Comparison of ENCODE assay signal across 12 cellular contexts in genomic region chr20:52923123-52923543, GRCh38. TPM values are rescaled to one million over a fixed set of nuclear protein-coding genes. Genes with fewer than 3 reads are reported as not detected.
DNase-seq lines count a peak whose midpoint lies in the region; ATAC-seq, FAIRE-seq and TF ChIP-seq lines count a peak whose summit lies in the region.
"Had no signal": no experiment of that assay in that cellular context is flagged by ENCODE, and none has a peak within 500 bp of the region (broad histone marks: within the 10 kb centered on the region; RNA-seq: fewer than 3 reads in every experiment).

No MANE protein-coding gene starts in this region.

- H3K4me1 ChIP-seq in neuron (ENCODE audit: insufficient read depth, low read length) = peaks cover 27% of the 10 kb centered on the region

- H3K27me3 ChIP-seq in neuron (ENCODE audit: insufficient read depth, low read length) = no peaks in the 10 kb centered on the region

- no peak overlapping the region for H3K4me3 Mint-ChIP-seq in natural killer cell treated with Interleukin-12 subunit alpha and Interleukin-12 subunit beta and Interleukin-15 and Interleukin-18, amount 100 ng/mL, for 72 hours
- H3K4me3 Mint-ChIP-seq in activated T-helper 1 cell treated with anti-CD3 and anti-CD28 coated beads, Interleukin-12 subunit alpha, Interleukin-12 subunit beta, Interleukin-2, Interleukin-4 antibody, amounts not matched to agents 30 ng/mL and 10 ng/mL and 1 ng/mL, durations not matched to agents 14 hours and 24 hours and 36 hours = no peak overlapping the region
- H3K4me3 Mint-ChIP-seq: activated B cell treated with CpG ODN at 0.5 μM for 24 hours; activated naive CD8-positive, alpha-beta T cell treated with anti-CD3 and anti-CD28 coated beads, Interleukin-2, amount 10 ng/mL, durations not matched to agents 7 days and 5 days; natural killer cell had no signal

- peaks cover 3% of the 10 kb centered on the region for H3K9me3 ChIP-seq in neuron (ENCODE audit: low read length)

- FAIRE-seq in endometrium (lab: Jason Lieb, UNC) = peak; percentile 33

- H3K27me3 Mint-ChIP-seq in natural killer cell treated with Interleukin-12 subunit alpha and Interleukin-12 subunit beta and Interleukin-15 and Interleukin-18, amount 100 ng/mL, for 72 hours = peaks cover 15 to 25% of the 10 kb centered on the region in 2 donors
- no peaks in the 10 kb centered on the region for H3K27me3 Mint-ChIP-seq in activated T-helper 1 cell treated with anti-CD3 and anti-CD28 coated beads, Interleukin-12 subunit alpha, Interleukin-12 subunit beta, Interleukin-2, Interleukin-4 antibody, amounts not matched to agents 30 ng/mL and 10 ng/mL and 1 ng/mL, durations not matched to agents 14 hours and 24 hours and 36 hours (ENCODE audit: insufficient read depth)
- H3K27me3 Mint-ChIP-seq: activated B cell treated with CpG ODN at 0.5 μM for 24 hours had no signal

- no peak for TF ChIP-seq CTCF in GM12865 (IDR thresholded peaks at IDR 0.05; ENCODE audit: insufficient read depth, low read depth, low read length, missing control alignments)

- intact Hi-C loops in activated T-helper 1 cell treated with anti-CD3 and anti-CD28 coated beads, Interleukin-12 subunit alpha, Interleukin-12 subunit beta, Interleukin-2, Interleukin-4 antibody, amounts not matched to agents 30 ng/mL and 10 ng/mL and 1 ng/mL, durations not matched to agents 14 hours and 24 hours and 36 hours (cut with micrococcal nuclease) = loop anchor here (5.0 kb wide), 1 partner anchor 154 kb away; no protein-coding TSS in a partner anchor

- ATAC-seq in GM21529 (IDR thresholded peaks at IDR 0.05; ENCODE audit: unreplicated experiment) (no peak), GM19395 (IDR thresholded peaks at IDR 0.05; ENCODE audit: unreplicated experiment) (no peak)
- no peak for ATAC-seq in natural killer cell treated with Interleukin-12 subunit alpha and Interleukin-12 subunit beta and Interleukin-15 and Interleukin-18, amount 100 ng/mL, for 72 hours
- ATAC-seq: natural killer cell had no signal

- no peaks in the 10 kb centered on the region for H3K36me3 ChIP-seq in neuron (ENCODE audit: insufficient read depth, low read length)

- H3K4me3 ChIP-seq in GM12865 (ENCODE audit: low read depth, low read length) = no peak overlapping the region
- no peak overlapping the region for H3K4me3 ChIP-seq in neuron (ENCODE audit: low read length)

- no peak overlapping the region for H3K27ac Mint-ChIP-seq in natural killer cell treated with Interleukin-12 subunit alpha and Interleukin-12 subunit beta and Interleukin-15 and Interleukin-18, amount 100 ng/mL, for 72 hours
- H3K27ac Mint-ChIP-seq in activated T-helper 1 cell treated with anti-CD3 and anti-CD28 coated beads, Interleukin-12 subunit alpha, Interleukin-12 subunit beta, Interleukin-2, Interleukin-4 antibody, amounts not matched to agents 30 ng/mL and 10 ng/mL and 1 ng/mL, durations not matched to agents 14 hours and 24 hours and 36 hours = no peak overlapping the region
- H3K27ac Mint-ChIP-seq: activated B cell treated with CpG ODN at 0.5 μM for 24 hours; activated naive CD8-positive, alpha-beta T cell treated with anti-CD3 and anti-CD28 coated beads, Interleukin-2, amount 10 ng/mL, durations not matched to agents 7 days and 5 days; natural killer cell had no signal

- peak overlapping the region; percentile 62 for H2AFZ ChIP-seq in neuron (ENCODE audit: low read depth, low read length)

- no peaks in the 10 kb centered on the region for H3K4me1 Mint-ChIP-seq in natural killer cell treated with Interleukin-12 subunit alpha and Interleukin-12 subunit beta and Interleukin-15 and Interleukin-18, amount 100 ng/mL, for 72 hours (ENCODE audit: low read depth in 2 of 2)
- H3K4me1 Mint-ChIP-seq in activated T-helper 1 cell treated with anti-CD3 and anti-CD28 coated beads, Interleukin-12 subunit alpha, Interleukin-12 subunit beta, Interleukin-2, Interleukin-4 antibody, amounts not matched to agents 30 ng/mL and 10 ng/mL and 1 ng/mL, durations not matched to agents 14 hours and 24 hours and 36 hours (ENCODE audit: low read depth) = no peaks in the 10 kb centered on the region
- H3K4me1 Mint-ChIP-seq: activated B cell treated with CpG ODN at 0.5 μM for 24 hours; activated naive CD8-positive, alpha-beta T cell treated with anti-CD3 and anti-CD28 coated beads, Interleukin-2, amount 10 ng/mL, durations not matched to agents 7 days and 5 days; natural killer cell had no signal

- H3K36me3 Mint-ChIP-seq in natural killer cell treated with Interleukin-12 subunit alpha and Interleukin-12 subunit beta and Interleukin-15 and Interleukin-18, amount 100 ng/mL, for 72 hours = no peaks in the 10 kb centered on the region
- no peaks in the 10 kb centered on the region for H3K36me3 Mint-ChIP-seq in activated T-helper 1 cell treated with anti-CD3 and anti-CD28 coated beads, Interleukin-12 subunit alpha, Interleukin-12 subunit beta, Interleukin-2, Interleukin-4 antibody, amounts not matched to agents 30 ng/mL and 10 ng/mL and 1 ng/mL, durations not matched to agents 14 hours and 24 hours and 36 hours (ENCODE audit: low read depth)
- H3K36me3 Mint-ChIP-seq: activated naive CD8-positive, alpha-beta T cell treated with anti-CD3 and anti-CD28 coated beads, Interleukin-2, amount 10 ng/mL, durations not matched to agents 7 days and 5 days; natural killer cell had no signal

- H3K9me3 Mint-ChIP-seq in natural killer cell treated with Interleukin-12 subunit alpha and Interleukin-12 subunit beta and Interleukin-15 and Interleukin-18, amount 100 ng/mL, for 72 hours = no peaks in the 10 kb centered on the region
- H3K9me3 Mint-ChIP-seq in activated T-helper 1 cell treated with anti-CD3 and anti-CD28 coated beads, Interleukin-12 subunit alpha, Interleukin-12 subunit beta, Interleukin-2, Interleukin-4 antibody, amounts not matched to agents 30 ng/mL and 10 ng/mL and 1 ng/mL, durations not matched to agents 14 hours and 24 hours and 36 hours = no peaks in the 10 kb centered on the region
- H3K9me3 Mint-ChIP-seq: activated B cell treated with CpG ODN at 0.5 μM for 24 hours, natural killer cell had no signal

- DNase-seq in GM12865 (ENCODE audit: low read depth) = peak; percentile 9
- peak; percentile 68 for DNase-seq in NOMO-1 treated with dmso at 0.1 percent for 144 hours (lab: John Stamatoyannopoulos, UW; ENCODE audit: unreplicated experiment)
- DNase-seq in natural killer cell treated with Interleukin-12 subunit alpha and Interleukin-12 subunit beta and Interleukin-15 and Interleukin-18, amount 100 ng/mL, for 72 hours (ENCODE audit: low spot score) = no peak
- no peak for DNase-seq in activated T-helper 1 cell treated with anti-CD3 and anti-CD28 coated beads, Interleukin-12 subunit alpha, Interleukin-12 subunit beta, Interleukin-2, Interleukin-4 antibody, amounts not matched to agents 30 ng/mL and 10 ng/mL and 1 ng/mL, durations not matched to agents 14 hours and 24 hours and 36 hours (ENCODE audit: low spot score)
- DNase-seq: activated B cell treated with CpG ODN at 0.5 μM for 24 hours; activated naive CD8-positive, alpha-beta T cell treated with anti-CD3 and anti-CD28 coated beads, Interleukin-2, amount 10 ng/mL, durations not matched to agents 7 days and 5 days; natural killer cell; NCI-H446 treated with DMSO at 0.1 percent for 48 hours had no signal

RNA-seq across cellular contexts. Expression of gene TSHZ2, which starts 49.0 kb away (rescaled TPM):
- total RNA-seq in natural killer cell treated with Interleukin-12 subunit alpha and Interleukin-12 subunit beta and Interleukin-15 and Interleukin-18, amount 100 ng/mL, for 72 hours = 1 to 10 TPM in 1 of 2 donors, under 1 TPM in 1; 0.05 to 1.1 TPM
- 26.0 and 27.5 TPM in 2 replicates for total RNA-seq in activated T-helper 1 cell treated with anti-CD3 and anti-CD28 coated beads, Interleukin-12 subunit alpha, Interleukin-12 subunit beta, Interleukin-2, Interleukin-4 antibody, amounts not matched to agents 30 ng/mL and 10 ng/mL and 1 ng/mL, durations not matched to agents 14 hours and 24 hours and 36 hours

Comparison
In these comparisons a context has a peak if more than half of its experiments do, and no peak if none do; other contexts are left out.
1. DNase-seq: peak in GM12865 (single experiment) and NOMO-1 treated with dmso at 0.1 percent for 144 hours (single experiment); none in natural killer cell treated with Interleukin-12 subunit alpha and Interleukin-12 subunit beta and Interleukin-15 and Interleukin-18, amount 100 ng/mL, for 72 hours (single experiment) and activated T-helper 1 cell treated with anti-CD3 and anti-CD28 coated beads, Interleukin-12 subunit alpha, Interleukin-12 subunit beta, Interleukin-2, Interleukin-4 antibody, amounts not matched to agents 30 ng/mL and 10 ng/mL and 1 ng/mL, durations not matched to agents 14 hours and 24 hours and 36 hours (single experiment).
2. RNA of gene TSHZ2, which starts 49.0 kb away (total RNA-seq): 26.0 to 27.5 TPM in activated T-helper 1 cell treated with anti-CD3 and anti-CD28 coated beads, Interleukin-12 subunit alpha, Interleukin-12 subunit beta, Interleukin-2, Interleukin-4 antibody, amounts not matched to agents 30 ng/mL and 10 ng/mL and 1 ng/mL, durations not matched to agents 14 hours and 24 hours and 36 hours; 0.05 to 1.1 TPM in natural killer cell treated with Interleukin-12 subunit alpha and Interleukin-12 subunit beta and Interleukin-15 and Interleukin-18, amount 100 ng/mL, for 72 hours; every median in the first group is over 10 times any median in the second.